Comparison of ENCODE assay signal across 18 cellular contexts in the genomic region with DNA sequence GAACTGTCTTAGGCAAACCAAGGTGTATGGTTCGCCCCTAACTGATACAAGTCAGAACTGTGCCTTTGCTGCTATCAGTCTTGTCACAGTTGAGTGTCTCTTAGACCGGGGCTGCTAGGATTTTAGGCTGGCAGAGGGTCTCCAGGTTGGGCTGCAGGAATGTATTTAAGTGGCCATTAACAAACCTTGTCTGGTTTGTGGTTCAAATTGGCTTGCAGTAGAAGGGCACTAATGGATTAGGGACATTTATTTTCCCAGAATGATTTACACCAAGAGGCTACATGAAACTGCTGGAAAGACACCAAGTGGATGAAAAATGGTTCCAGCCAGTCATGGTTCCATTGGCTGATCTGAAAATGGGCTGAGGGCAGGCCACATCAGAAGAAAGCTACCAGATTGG. TPM values are rescaled to one million over a fixed set of nuclear protein-coding genes. Genes with fewer than 3 reads are reported as not detected.
DNase-seq lines count a peak whose midpoint lies in the region; ATAC-seq and TF ChIP-seq lines count a peak whose summit lies in the region.
"Had no signal": no experiment of that assay in that cellular context is flagged by ENCODE, and none has a peak within 500 bp of the region (broad histone marks: within the 10 kb centered on the region; RNA-seq: fewer than 3 reads in every experiment).

No MANE protein-coding gene starts in this region.

- no peaks in the 10 kb centered on the region for H3K9me2 ChIP-seq in SK-N-SH

- H3K4me1 Mint-ChIP-seq in endodermal cell: peaks cover 8% of the 10 kb centered on the region

- H3K9me3 ChIP-seq in SK-N-SH: no peaks in the 10 kb centered on the region
- no peaks in the 10 kb centered on the region for H3K9me3 ChIP-seq in IMR-90 (ENCODE audit: control insufficient read depth, insufficient read depth, low read length)
- H3K9me3 ChIP-seq in endodermal cell (ENCODE audit: control insufficient read depth, low read length): no peaks in the 10 kb centered on the region
- H3K9me3 ChIP-seq: BE2C, BLaER1, Caco-2 had no signal

- intact Hi-C loops in IMR-90 (cut with micrococcal nuclease): no loop called here

- ATAC-seq in SK-N-SH treated with all-trans-retinoic acid at 6 μM for 48 hours (no peak), IMR-90 (ENCODE audit: low read depth) (no peak)
- ATAC-seq: CD8-positive, alpha-beta T cell had no signal

- TF ChIP-seq RAD21 in SK-N-SH (IDR thresholded peaks at IDR 0.05; ENCODE audit: low read length) (no peak), IMR-90 (IDR thresholded peaks at IDR 0.05; ENCODE audit: low read length) (no peak)

- H3F3A ChIP-seq in SK-N-SH (replicated peaks; ENCODE audit: insufficient read depth): peaks cover 15% of the 10 kb centered on the region

- no peaks in the 10 kb centered on the region for H3K9me3 Mint-ChIP-seq in endodermal cell
- H3K9me3 Mint-ChIP-seq: CD4-positive, alpha-beta T cell; CD8-positive, alpha-beta T cell had no signal

- H3K18ac ChIP-seq in IMR-90 (ENCODE audit: low read depth, low read length): no peak overlapping the region

- no peak overlapping the region for H2AK9ac ChIP-seq in IMR-90 (replicated peaks; ENCODE audit: low read depth, low read length, poor library complexity)

- H3K4me1 ChIP-seq in SK-N-SH (ENCODE audit: control insufficient read depth in 1 of 2, insufficient read depth in 2 of 2, low read depth in 1 of 2, low read length in 1 of 2) (peaks cover 6 to 8% of the 10 kb centered on the region in 2 experiments; a peak in 3 of 4 replicates), IMR-90 (ENCODE audit: control insufficient read depth, insufficient read depth, low read length) (peaks cover 8% of the 10 kb centered on the region), endodermal cell (ENCODE audit: control insufficient read depth, insufficient read depth, low read length) (no peaks in the 10 kb centered on the region)
- H3K4me1 ChIP-seq: BE2C, Caco-2 had no signal

- H3K4me2 ChIP-seq in SK-N-SH: no peak overlapping the region
- no peak overlapping the region for H3K4me2 ChIP-seq in IMR-90 (ENCODE audit: low read depth, low read length)
- H3K4me2 ChIP-seq: BLaER1 had no signal

- no peak for DNase-seq in SK-N-SH
- DNase-seq in IMR-90: no peak
- peak; percentile 11 for DNase-seq in endodermal cell
- DNase-seq in ureter (ENCODE audit: low spot score): peak; percentile 5
- no peak for DNase-seq in C1 segment of cervical spinal cord (lab: John Stamatoyannopoulos, UW)
- no peak for DNase-seq in T-helper 1 cell
- no peak for DNase-seq in activated T-cell treated with anti-CD3 and anti-CD28 coated beads, Interleukin-2, amount 50 U/mL, for 48 hours
- DNase-seq: ACHN; BE2C; Caco-2; Calu3; CD4-positive, alpha-beta T cell; CD8-positive, alpha-beta T cell; GF-D8 had no signal

- H3K79me2 ChIP-seq in SK-N-SH (ENCODE audit: insufficient read depth): peaks cover 70% of the 10 kb centered on the region

- no peak overlapping the region for H2AFZ ChIP-seq in SK-N-SH (ENCODE audit: low read depth)
- H2AFZ ChIP-seq in IMR-90 (replicated peaks; ENCODE audit: low read length, poor library complexity): no peak overlapping the region

- no peak overlapping the region for H3K9ac ChIP-seq in SK-N-SH
- no peak overlapping the region for H3K9ac ChIP-seq in IMR-90 (ENCODE audit: low read depth, low read length)
- H3K9ac ChIP-seq in endodermal cell (ENCODE audit: extremely low read depth, low read length, poor library complexity, severe bottlenecking): no peak overlapping the region
- H3K9ac ChIP-seq: BLaER1 had no signal

- WGBS in SK-N-SH (ENCODE audit: low lambda C conversion rate): 51% methylated on average over 2 of the region's 2 CpGs
- no CpG with 5 or more reads among the region's 2 CpGs for WGBS in IMR-90 (ENCODE audit: extremely low coverage in 2 of 2, insufficient read length in 1 of 2), 2 experiments
- WGBS in endodermal cell (ENCODE audit: insufficient coverage in 1 of 2, insufficient read length in 1 of 2), 2 experiments: 89 to 100% methylated on average over 1 to 2 of the region's 2 CpGs

- no peak overlapping the region for H4K5ac ChIP-seq in IMR-90 (ENCODE audit: low read depth, low read length)

- H3K56ac ChIP-seq in IMR-90 (ENCODE audit: extremely low read depth, insufficient read depth, low read length): no peak overlapping the region

- H3K36me3 Mint-ChIP-seq in endodermal cell (ENCODE audit: low read depth): no peaks in the 10 kb centered on the region
- H3K36me3 Mint-ChIP-seq: CD8-positive, alpha-beta T cell had no signal

- no peak for TF ChIP-seq POLR2A in IMR-90 (IDR thresholded peaks at IDR 0.05; ENCODE audit: low read depth, low read length)

- peak overlapping the region in 1 of 2 experiments; percentile 82; a peak in 1 of 4 replicates for H3K27ac ChIP-seq in SK-N-SH (ENCODE audit: low read depth in 2 of 2, low read length in 1 of 2)
- H3K27ac ChIP-seq in IMR-90 (ENCODE audit: insufficient read depth, low read length): no peak overlapping the region
- no peak overlapping the region for H3K27ac ChIP-seq in endodermal cell (ENCODE audit: low read depth, low read length)
- H3K27ac ChIP-seq: 22Rv1, BLaER1, C4-2B had no signal

- H2BK5ac ChIP-seq in IMR-90 (ENCODE audit: low read depth, low read length, poor library complexity, severe bottlenecking): no peak overlapping the region

- POLR2A ChIA-PET in SK-N-SH (lab: Yijun Ruan, JAX) (no interaction called here), IMR-90 (lab: Charles Lee; ENCODE audit: unreplicated experiment) (no interaction called here)

- no TSS peak for BruUV-seq in IMR-90 (replicated peaks; lab: Mats Ljungman, UMichigan)

- peak overlapping the region; percentile 26; the same call in 1 of the 3 replicates for H2BK15ac ChIP-seq in IMR-90 (ENCODE audit: low read depth, low read length)

- H3K23ac ChIP-seq in IMR-90 (ENCODE audit: low read depth, low read length): no peak overlapping the region

- H3K27me3 ChIP-seq in SK-N-SH (ENCODE audit: insufficient read depth) (no peaks in the 10 kb centered on the region), IMR-90 (ENCODE audit: control insufficient read depth, insufficient read depth, low read length) (peaks cover 4% of the 10 kb centered on the region; the same call in 1 of the 2 replicates), endodermal cell (ENCODE audit: control insufficient read depth, insufficient read depth, low read length, poor library complexity, severe bottlenecking) (peaks cover 40% of the 10 kb centered on the region)

- peaks cover 7% of the 10 kb centered on the region; the same call in 1 of the 2 replicates for H3K9me1 ChIP-seq in IMR-90 (ENCODE audit: insufficient read depth, low read length)

- H3K27me3 Mint-ChIP-seq in endodermal cell (ENCODE audit: insufficient read depth): peaks cover 46% of the 10 kb centered on the region

- in situ Hi-C loops in IMR-90 (cut with MboI; ENCODE audit: low sequenced_read_pairs): no loop called here

- H3K79me1 ChIP-seq in IMR-90 (ENCODE audit: low read depth in 1 of 2, low read length in 2 of 2): peaks cover 14% of the 10 kb centered on the region in 2 experiments; a peak in 3 of 4 replicates

- H2BK120ac ChIP-seq in IMR-90 (ENCODE audit: low read depth, low read length): no peak overlapping the region

- dilution Hi-C loops in IMR-90 (cut with HindIII; ENCODE audit: low sequenced_read_pairs, unreplicated experiment): no loop called here

- H4K20me1 ChIP-seq in SK-N-SH (ENCODE audit: insufficient read depth): no peaks in the 10 kb centered on the region
- H4K20me1 ChIP-seq in IMR-90 (ENCODE audit: insufficient read depth, low read length): no peaks in the 10 kb centered on the region

- no peak for TF ChIP-seq CTCF in SK-N-SH (IDR thresholded peaks at IDR 0.05)
- no peak for TF ChIP-seq CTCF in IMR-90 (conservative IDR thresholded peaks at IDR 0.05; ENCODE audit: low read depth, low read length)
- TF ChIP-seq CTCF in endodermal cell (conservative IDR thresholded peaks at IDR 0.05): no peak

- no peak overlapping the region for H2AK5ac ChIP-seq in IMR-90 (ENCODE audit: low read depth, low read length)

- no peak overlapping the region for H4K8ac ChIP-seq in IMR-90 (ENCODE audit: low read depth in 2 of 2, low read length in 2 of 2)

- H3K27ac Mint-ChIP-seq in endodermal cell: no peak overlapping the region
- H3K27ac Mint-ChIP-seq: CD4-positive, alpha-beta T cell; CD8-positive, alpha-beta T cell had no signal

- H4K91ac ChIP-seq in IMR-90 (ENCODE audit: insufficient read depth, low read depth, low read length): no peak overlapping the region

- H3K4ac ChIP-seq in IMR-90 (ENCODE audit: low read depth, low read length): no peak overlapping the region

- no peak overlapping the region for H3K14ac ChIP-seq in IMR-90 (replicated peaks; ENCODE audit: low read depth, low read length)

- H3K36me3 ChIP-seq in SK-N-SH (replicated peaks in 1 of 2; ENCODE audit: control insufficient read depth in 1 of 2, insufficient read depth in 2 of 2, low read length in 1 of 2): no peaks in the 10 kb centered on the region
- H3K36me3 ChIP-seq in IMR-90 (ENCODE audit: control insufficient read depth, insufficient read depth, low read length): no peaks in the 10 kb centered on the region
- H3K36me3 ChIP-seq in endodermal cell (ENCODE audit: control insufficient read depth, insufficient read depth, low read length): no peaks in the 10 kb centered on the region
- H3K36me3 ChIP-seq: BE2C, BLaER1 had no signal

- CTCF ChIA-PET in SK-N-SH (lab: Yijun Ruan, JAX): interaction anchor here (0.7 kb wide), 1 partner anchor 38 kb away, joined by 3 read pairs; no protein-coding TSS in a partner anchor
- CTCF ChIA-PET in IMR-90 (lab: Yijun Ruan, JAX): no interaction called here

- H3K4me3 Mint-ChIP-seq in endodermal cell: no peak overlapping the region
- H3K4me3 Mint-ChIP-seq: CD4-positive, alpha-beta T cell; CD8-positive, alpha-beta T cell had no signal

- TF ChIP-seq EP300 in SK-N-SH (IDR thresholded peaks at IDR 0.05; ENCODE audit: borderline replicate concordance in 1 of 2, low read depth in 1 of 2, low read length in 1 of 2): no peak

- 0 out of 2 replicates have a peak overlapping the region, but pooled peaks have one; percentile 24 for H2BK20ac ChIP-seq in IMR-90 (ENCODE audit: low read depth, low read length)

- H3K4me3 ChIP-seq in SK-N-SH (ENCODE audit: low read depth in 2 of 2, low read length in 1 of 2) (no peak overlapping the region), IMR-90 (ENCODE audit: insufficient read depth, low read depth, low read length) (no peak overlapping the region), endodermal cell (ENCODE audit: low read length) (no peak overlapping the region)
- H3K4me3 ChIP-seq: BLaER1 had no signal

TF ChIP-seq in IMR-90, 13 proteins besides CTCF, POLR2A, EP300 and RAD21 (continues in another document):
- TF ChIP-seq FOS (IDR thresholded peaks at IDR 0.05; ENCODE audit: low read depth, low read length) (no peak), BHLHE40 (IDR thresholded peaks at IDR 0.05; ENCODE audit: low read depth, low read length) (no peak)

RNA-seq across cellular contexts. Expression of gene VAT1L, which starts 5.1 kb away (rescaled TPM):
- 52.5 and 62.2 TPM in 2 replicates for polyA plus RNA-seq in SK-N-SH (2012; rRNA removed)
- 58.9 and 65.7 TPM in 2 replicates for polyA plus RNA-seq in SK-N-SH (2012; cell fraction: cytosol; rRNA removed)
- polyA plus RNA-seq in SK-N-SH (2012; cell fraction: nucleus; rRNA removed): 20.8 and 29.9 TPM in 2 replicates
- 18.1 and 18.5 TPM in 2 replicates for total RNA-seq in IMR-90 (2012; rRNA removed)
- polyA plus RNA-seq in IMR-90 (2012; rRNA removed): 14.1 and 15.4 TPM in 2 replicates
- polyA plus RNA-seq in IMR-90 (2012; cell fraction: cytosol; rRNA removed): 7.3 TPM in 2 replicates
- polyA plus RNA-seq in IMR-90 (2012; cell fraction: nucleus; rRNA removed; ENCODE audit: low replicate concordance): 2.4 and 9.5 TPM in 2 replicates
- 1 to 10 TPM in 1 of 2 donors, under 1 TPM in 1; 0.53 to 4.1 TPM for total RNA-seq in endodermal cell
- 27.8 TPM for polyA plus RNA-seq in endodermal cell (2013, experiment 1 of 2)
- polyA plus RNA-seq in endodermal cell (2013, experiment 2 of 2): 23.1 TPM
- 0.65 TPM for total RNA-seq in ureter
- total RNA-seq: Caco-2; Calu3; CD4-positive, alpha-beta T cell; CD8-positive, alpha-beta T cell had no signal

Comparison
In these comparisons a context has a peak if more than half of its experiments do, and no peak if none do; other contexts are left out.
1. DNase-seq: peak in endodermal cell (single experiment) and ureter (single experiment); none in SK-N-SH (single experiment), IMR-90 (single experiment), C1 segment of cervical spinal cord (0 of 14), T-helper 1 cell (0 of 5) and activated T-cell treated with anti-CD3 and anti-CD28 coated beads, Interleukin-2, amount 50 U/mL, for 48 hours (0 of 2).